Comparison of ENCODE assay signal across 12 cellular contexts in genomic region chr6:118801257-118801656, GRCh38.
"Had no signal": no experiment of that assay in that cellular context is flagged by ENCODE, and none has a peak within 500 bp of the region (broad histone marks: within the 10 kb centered on the region; RNA-seq: fewer than 3 reads in every experiment).

No MANE protein-coding gene starts in this region.

- DNase-seq: cortex of kidney had no signal

- H3K36me3 ChIP-seq: gastroesophageal sphincter, heart left ventricle, pancreas, thoracic aorta, upper lobe of left lung had no signal

- H3K4me3 Mint-ChIP-seq: activated CD4-positive, alpha-beta memory T cell treated with anti-CD3 and anti-CD28 coated beads for 36 hours had no signal

- H3K4me3 ChIP-seq: gastroesophageal sphincter, heart left ventricle, mucosa of descending colon, thoracic aorta, upper lobe of left lung had no signal

- H3K27me3 ChIP-seq: gastroesophageal sphincter, heart left ventricle, pancreas, upper lobe of left lung had no signal

- H3K27ac ChIP-seq: gastroesophageal sphincter, heart left ventricle, pancreas, thoracic aorta, upper lobe of left lung had no signal

- H3K36me3 Mint-ChIP-seq: naive B cell had no signal

- H3K9me3 ChIP-seq: gastroesophageal sphincter, heart left ventricle, mucosa of descending colon, pancreas, SK-N-SH, thoracic aorta, upper lobe of left lung had no signal

- H3K27me3 Mint-ChIP-seq: activated CD4-positive, alpha-beta memory T cell treated with anti-CD3 and anti-CD28 coated beads for 36 hours; activated naive CD4-positive, alpha-beta T cell treated with anti-CD3 and anti-CD28 coated beads, Interleukin-2, amount 50 U/mL, for 24 hours; activated T-cell treated with anti-CD3 and anti-CD28 coated beads, Interleukin-2, amount 50 U/mL, for 24 hours; naive B cell had no signal

- H3K27ac Mint-ChIP-seq: activated CD4-positive, alpha-beta memory T cell treated with anti-CD3 and anti-CD28 coated beads for 36 hours; activated T-cell treated with anti-CD3 and anti-CD28 coated beads, Interleukin-2, amount 50 U/mL, for 24 hours had no signal
